15 cellular contexts compared by ENCODE assay signal in the genomic region with DNA sequence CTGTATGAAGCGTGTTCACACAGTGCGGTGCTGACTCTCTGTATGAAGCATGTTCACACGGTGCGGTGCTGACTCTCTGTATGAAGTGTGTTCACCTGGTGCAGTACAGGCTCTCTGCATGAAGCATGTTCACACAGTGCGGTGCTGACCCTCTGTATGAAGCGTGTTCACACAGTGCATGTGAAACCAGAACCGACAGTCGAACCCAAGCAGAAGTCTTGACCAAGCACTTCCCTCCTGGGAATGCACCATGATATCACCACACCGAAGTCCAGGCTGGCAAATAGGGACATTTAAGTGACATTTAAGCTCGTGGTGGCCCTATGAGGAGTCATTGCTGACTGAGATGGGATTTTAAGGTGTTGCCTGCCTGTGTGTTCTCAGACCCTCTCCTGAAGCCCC. TPM values are rescaled to one million over a fixed set of nuclear protein-coding genes. Genes with fewer than 3 reads are reported as not detected.
DNase-seq lines count a peak whose midpoint lies in the region; ATAC-seq, FAIRE-seq and TF ChIP-seq lines count a peak whose summit lies in the region.
"Had no signal": no experiment of that assay in that cellular context is flagged by ENCODE, and none has a peak within 500 bp of the region (broad histone marks: within the 10 kb centered on the region; RNA-seq: fewer than 3 reads in every experiment).

No MANE protein-coding gene starts in this region.

- peaks cover 70% of the 10 kb centered on the region for H3K4me1 Mint-ChIP-seq in activated CD4-positive, alpha-beta memory T cell treated with anti-CD3 and anti-CD28 coated beads, Interleukin-2, amount 10 ng/mL, durations not matched to agents 7 days and 5 days

- no peak overlapping the region for H2AFZ ChIP-seq in endothelial cell of umbilical vein (ENCODE audit: low read depth, low read length)

- H3K27ac ChIP-seq in right atrium auricular region: peak overlapping the region; percentile 62 to 71
- peak overlapping the region; percentile 96 for H3K27ac ChIP-seq in endothelial cell of umbilical vein (ENCODE audit: insufficient read depth, low read depth, low read length)
- peak overlapping the region; percentile 73 for H3K27ac ChIP-seq in substantia nigra (ENCODE audit: low read depth, low read length, poor library complexity, severe bottlenecking)

- dilution Hi-C loops in endothelial cell of umbilical vein (cut with MboI; ENCODE audit: extremely low pct_ligation_motif_present, low sequenced_read_pairs): no loop called here

- H3K4me3 ChIP-seq in right atrium auricular region: no peak overlapping the region
- H3K4me3 ChIP-seq in endothelial cell of umbilical vein (replicated peaks in 1 of 3; ENCODE audit: insufficient read depth in 1 of 3, low read depth in 1 of 3, low read length in 3 of 3): no peak overlapping the region

- no peak for ATAC-seq in left ventricle myocardium superior
- ATAC-seq in GM18498 (IDR thresholded peaks at IDR 0.05; ENCODE audit: unreplicated experiment): no peak

- intact Hi-C loops in left ventricle myocardium superior (cut with micrococcal nuclease) (loop anchor here (10.0 kb wide), 1 partner anchor 52 kb away; a partner anchor contains a TSS), endothelial cell of umbilical vein (cut with micrococcal nuclease) (loop anchor here (10.0 kb wide), 1 partner anchor 1238 kb away; no protein-coding TSS in a partner anchor)

- H3K9me1 ChIP-seq in endothelial cell of umbilical vein (replicated peaks; ENCODE audit: control insufficient read depth, extremely low read depth, insufficient read depth, low read length): no peaks in the 10 kb centered on the region

- no peak for TF ChIP-seq POLR2A in endothelial cell of umbilical vein (IDR thresholded peaks at IDR 0.05; ENCODE audit: low read depth, low read length)

- H3K4me1 ChIP-seq in right atrium auricular region (peaks cover 0 to 54% of the 10 kb centered on the region in 2 donors), endothelial cell of umbilical vein (ENCODE audit: control insufficient read depth, extremely low read depth, insufficient read depth, low read length) (peaks cover 60% of the 10 kb centered on the region)

- no peaks in the 10 kb centered on the region for H3K79me2 ChIP-seq in endothelial cell of umbilical vein (ENCODE audit: control insufficient read depth, insufficient read depth, low read length)

- H3K27ac Mint-ChIP-seq in activated CD4-positive, alpha-beta memory T cell treated with anti-CD3 and anti-CD28 coated beads, Interleukin-2, amount 10 ng/mL, durations not matched to agents 7 days and 5 days: peak overlapping the region; percentile 59

- POLR2A ChIA-PET in activated CD4-positive, alpha-beta memory T cell treated with anti-CD3 and anti-CD28 coated beads, Interleukin-2, amount 10 ng/mL, durations not matched to agents 7 days and 5 days (lab: Charles Lee): interaction anchor here (1.6 to 4.2 kb wide), 2 partner anchors 16 to 38 kb away, joined by 3 to 30 read pairs; no protein-coding TSS in a partner anchor
- POLR2A ChIA-PET in endothelial cell of umbilical vein (lab: Charles Lee) (no interaction called here), HEK293T (lab: Yijun Ruan, JAX) (no interaction called here)

- peaks cover 29% of the 10 kb centered on the region for H3K36me3 Mint-ChIP-seq in activated CD4-positive, alpha-beta memory T cell treated with anti-CD3 and anti-CD28 coated beads, Interleukin-2, amount 10 ng/mL, durations not matched to agents 7 days and 5 days (ENCODE audit: low read depth)

- no peak overlapping the region for H3K4me3 Mint-ChIP-seq in activated CD4-positive, alpha-beta memory T cell treated with anti-CD3 and anti-CD28 coated beads, Interleukin-2, amount 10 ng/mL, durations not matched to agents 7 days and 5 days

- no peak for DNase-seq in right atrium auricular region (ENCODE audit: low spot score)
- DNase-seq in left ventricle myocardium superior: no peak
- DNase-seq in activated CD4-positive, alpha-beta memory T cell treated with anti-CD3 and anti-CD28 coated beads, Interleukin-2, amount 10 ng/mL, durations not matched to agents 7 days and 5 days: no peak
- no peak for DNase-seq in endothelial cell of umbilical vein (ENCODE audit: low read depth, low spot score)
- no peak for DNase-seq in substantia nigra (lab: John Stamatoyannopoulos, UW)
- no peak for DNase-seq in AG20443 (ENCODE audit: low spot score)
- DNase-seq in HEK293T (ENCODE audit: extremely low spot score): no peak
- DNase-seq: AML-193, KBM-7, NCI-H187 treated with DMSO at 0.1 percent for 48 hours, NCI-H82, SIG-M5 had no signal

- H3K36me3 ChIP-seq in right atrium auricular region: no peaks in the 10 kb centered on the region
- no peaks in the 10 kb centered on the region for H3K36me3 ChIP-seq in endothelial cell of umbilical vein (ENCODE audit: control insufficient read depth in 2 of 2, extremely low read depth in 1 of 2, insufficient read depth in 2 of 2, low read length in 2 of 2)
- H3K36me3 ChIP-seq: gastroesophageal sphincter had no signal

- H3K27me3 ChIP-seq in right atrium auricular region: no peaks in the 10 kb centered on the region
- no peaks in the 10 kb centered on the region for H3K27me3 ChIP-seq in endothelial cell of umbilical vein (ENCODE audit: control insufficient read depth in 2 of 2, insufficient read depth in 2 of 2, low read length in 2 of 2)
- H3K27me3 ChIP-seq: gastroesophageal sphincter had no signal

- H3K9ac ChIP-seq in endothelial cell of umbilical vein (replicated peaks; ENCODE audit: extremely low read depth, insufficient read depth, low read length): no peak overlapping the region

- H3K9me3 Mint-ChIP-seq in activated CD4-positive, alpha-beta memory T cell treated with anti-CD3 and anti-CD28 coated beads, Interleukin-2, amount 10 ng/mL, durations not matched to agents 7 days and 5 days: peaks cover 4% of the 10 kb centered on the region

- TF ChIP-seq CTCF in right atrium auricular region (IDR thresholded peaks at IDR 0.05) (no peak), endothelial cell of umbilical vein (IDR thresholded peaks at IDR 0.05; ENCODE audit: extremely low read depth in 1 of 2, insufficient read depth in 1 of 2, low read depth in 1 of 2, low read length in 2 of 2) (no peak)

- no peak for FAIRE-seq in endothelial cell of umbilical vein (lab: Jason Lieb, UNC)
- FAIRE-seq: G401.6 had no signal

- BruUV-seq in endothelial cell of umbilical vein (replicated peaks; lab: Mats Ljungman, UMichigan): no TSS peak

- no peaks in the 10 kb centered on the region for H3K27me3 Mint-ChIP-seq in activated CD4-positive, alpha-beta memory T cell treated with anti-CD3 and anti-CD28 coated beads, Interleukin-2, amount 10 ng/mL, durations not matched to agents 7 days and 5 days

- H4K20me1 ChIP-seq in endothelial cell of umbilical vein (replicated peaks; ENCODE audit: control insufficient read depth, extremely low read depth, insufficient read depth, low read length): no peaks in the 10 kb centered on the region

- no peaks in the 10 kb centered on the region for H3K9me3 ChIP-seq in right atrium auricular region
- no peaks in the 10 kb centered on the region for H3K9me3 ChIP-seq in endothelial cell of umbilical vein (replicated peaks; ENCODE audit: control insufficient read depth, insufficient read depth, low read length)
- H3K9me3 ChIP-seq: gastroesophageal sphincter had no signal

- H3K4me2 ChIP-seq in endothelial cell of umbilical vein (ENCODE audit: insufficient read depth, low read length): no peak overlapping the region

- CTCF ChIA-PET in activated CD4-positive, alpha-beta memory T cell treated with anti-CD3 and anti-CD28 coated beads, Interleukin-2, amount 10 ng/mL, durations not matched to agents 7 days and 5 days (lab: Charles Lee): interaction anchor here (0.6 kb wide), 1 partner anchor 117 kb away, joined by 6 read pairs; no protein-coding TSS in a partner anchor
- CTCF ChIA-PET in endothelial cell of umbilical vein (lab: Charles Lee) (interaction anchor here (3.4 to 4.1 kb wide), 2 partner anchors 13 to 62 kb away, joined by 14 to 36 read pairs; no protein-coding TSS in a partner anchor), HEK293T (lab: Yijun Ruan, JAX) (interaction anchor here (0.6 kb wide), 1 partner anchor 60 kb away, joined by 3 read pairs; no protein-coding TSS in a partner anchor)

TF ChIP-seq in endothelial cell of umbilical vein, 7 proteins besides CTCF, POLR2A, EP300 and RAD21 (continues in another document):
- no peak for TF ChIP-seq POLR2AphosphoS5 (IDR thresholded peaks at IDR 0.05; ENCODE audit: insufficient read depth, low read depth, low read length)
- no peak for TF ChIP-seq MYC (IDR thresholded peaks at IDR 0.05; ENCODE audit: low read depth, low read length)

TF ChIP-seq in HEK293T, 16 proteins besides CTCF, POLR2A, EP300 and RAD21 (continues in another document):
- TF ChIP-seq CTBP1 (IDR thresholded peaks at IDR 0.05; ENCODE audit: borderline replicate concordance) (no peak), FOXA1 (IDR thresholded peaks at IDR 0.05) (no peak), LEF1 (IDR thresholded peaks at IDR 0.05; ENCODE audit: borderline replicate concordance) (no peak), NFRKB (IDR thresholded peaks at IDR 0.05) (no peak)

RNA-seq across cellular contexts. Expression of a gene that starts 11.3 kb away (rescaled TPM):
- 10 to 100 TPM; 26.6 to 27.3 TPM for total RNA-seq in right atrium auricular region
- total RNA-seq in left ventricle myocardium superior: 25.4 TPM
- 10 to 100 TPM; 85.0 to 86.5 TPM for total RNA-seq in activated CD4-positive, alpha-beta memory T cell treated with anti-CD3 and anti-CD28 coated beads, Interleukin-2, amount 10 ng/mL, durations not matched to agents 7 days and 5 days
- 23.3 and 24.0 TPM in 2 replicates for total RNA-seq in endothelial cell of umbilical vein
- 5.9 and 6.7 TPM in 2 replicates for polyA plus RNA-seq in endothelial cell of umbilical vein
- 10.6 and 11.9 TPM in 2 replicates for polyA plus RNA-seq in endothelial cell of umbilical vein (2011; cell fraction: cytosol; rRNA removed)
- polyA plus RNA-seq in endothelial cell of umbilical vein (2011; cell fraction: nucleus; rRNA removed): 5.7 and 9.4 TPM in 2 replicates
- 11.5 and 15.7 TPM in 2 replicates for polyA plus RNA-seq in endothelial cell of umbilical vein (2012)
- 5.7 and 6.0 TPM in 2 replicates for polyA minus RNA-seq in endothelial cell of umbilical vein
- 31.9 TPM for polyA minus RNA-seq in endothelial cell of umbilical vein (2011; cell fraction: cytosol; rRNA and poly(A)+ RNA removed)
- 3.5 and 5.7 TPM in 2 replicates for polyA minus RNA-seq in endothelial cell of umbilical vein (2011; cell fraction: nucleus; rRNA and poly(A)+ RNA removed)

RNA-seq across cellular contexts. Expression of a gene that starts 50.2 kb away (rescaled TPM):
- total RNA-seq in right atrium auricular region (10 to 100 TPM; 11.2 to 17.5 TPM), left ventricle myocardium superior (2.9 TPM), endothelial cell of umbilical vein (37.0 and 58.0 TPM in 2 replicates)
- 10 to 100 TPM; 50.0 to 51.3 TPM for total RNA-seq in activated CD4-positive, alpha-beta memory T cell treated with anti-CD3 and anti-CD28 coated beads, Interleukin-2, amount 10 ng/mL, durations not matched to agents 7 days and 5 days
- 47.3 and 51.6 TPM in 2 replicates for polyA plus RNA-seq in endothelial cell of umbilical vein
- polyA plus RNA-seq in endothelial cell of umbilical vein (2011; cell fraction: cytosol; rRNA removed): 37.5 and 38.5 TPM in 2 replicates
- 32.0 and 44.9 TPM in 2 replicates for polyA plus RNA-seq in endothelial cell of umbilical vein (2011; cell fraction: nucleus; rRNA removed)
- 23.4 and 26.9 TPM in 2 replicates for polyA plus RNA-seq in endothelial cell of umbilical vein (2012)
- polyA minus RNA-seq in endothelial cell of umbilical vein: 94.7 and 96.7 TPM in 2 replicates
- polyA minus RNA-seq in endothelial cell of umbilical vein (2011; cell fraction: cytosol; rRNA and poly(A)+ RNA removed): not detected
- 25.6 and 46.0 TPM in 2 replicates for polyA minus RNA-seq in endothelial cell of umbilical vein (2011; cell fraction: nucleus; rRNA and poly(A)+ RNA removed)
